ENCODE assay signal across 1 cellular context in the genomic region with DNA sequence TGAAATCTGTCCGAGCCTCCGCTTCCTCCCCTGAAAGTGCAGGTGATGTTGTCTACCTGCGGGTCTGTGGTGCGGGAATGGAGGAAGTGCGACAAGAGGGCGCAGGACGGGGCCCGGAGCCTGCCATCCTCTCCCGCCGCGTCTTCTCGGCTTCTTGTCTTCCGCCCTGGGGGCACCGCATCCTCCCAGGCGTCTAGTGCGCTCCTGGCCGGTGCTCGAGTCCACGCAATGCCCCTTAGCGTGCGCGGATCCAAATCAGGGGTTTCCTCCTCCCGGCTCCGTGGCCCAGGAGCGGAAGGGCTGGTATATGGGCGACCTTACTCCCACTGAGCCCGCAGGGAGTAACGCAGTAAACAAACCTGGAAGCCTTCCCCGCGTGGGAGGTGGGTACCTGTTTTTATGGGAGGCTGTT.
TF ChIP-seq lines count a peak whose summit lies in the region.

No MANE protein-coding gene starts in this region.

TF ChIP-seq in GM23338, 12 proteins besides CTCF, POLR2A, EP300 and RAD21 (continued from another document):
- TF ChIP-seq ZNF462 (CRISPR knock-in tag; IDR thresholded peaks at IDR 0.05) (no peak), EZH2phosphoT487 (IDR thresholded peaks at IDR 0.05; ENCODE audit: unreplicated experiment) (no peak), JUNB (IDR thresholded peaks at IDR 0.05; ENCODE audit: unreplicated experiment) (no peak), NANOG (IDR thresholded peaks at IDR 0.05; ENCODE audit: borderline replicate concordance) (no peak), POLR2AphosphoS5 (IDR thresholded peaks at IDR 0.05; ENCODE audit: low read depth) (no peak), STAT1 (IDR thresholded peaks at IDR 0.05; ENCODE audit: unreplicated experiment) (no peak), EZH2 (IDR thresholded peaks at IDR 0.05; ENCODE audit: low read depth, unreplicated experiment) (no peak)
